Comparison of ENCODE assay signal across 1 cellular context in genomic region chr20:419556-420168, GRCh38.
TF ChIP-seq lines count a peak whose summit lies in the region.

No MANE protein-coding gene starts in this region.

TF ChIP-seq in GM12878, 131 proteins besides CTCF, POLR2A, EP300 and RAD21:
- TF ChIP-seq USF2 (IDR thresholded peaks at IDR 0.05; ENCODE audit: borderline replicate concordance, low read depth, low read length) (no peak), NR2F1 (conservative IDR thresholded peaks at IDR 0.05) (0 out of 2 replicates have a peak, but pooled peaks have one; percentile 20)
